Comparison of ENCODE assay signal across 1 cellular context in genomic region chr12:64009321-64010068, GRCh38.
TF ChIP-seq lines count a peak whose summit lies in the region.

No MANE protein-coding gene starts in this region.

TF ChIP-seq in SK-N-SH treated with all-trans-retinoic acid at 6 μM for 48 hours, 23 proteins besides CTCF, POLR2A, EP300 and RAD21 (continued from another document):
- TF ChIP-seq CREB5 (CRISPR knock-in tag; IDR thresholded peaks at IDR 0.05; ENCODE audit: low read depth), result no peak
